ENCODE assay signal across 8 cellular contexts in the genomic region with DNA sequence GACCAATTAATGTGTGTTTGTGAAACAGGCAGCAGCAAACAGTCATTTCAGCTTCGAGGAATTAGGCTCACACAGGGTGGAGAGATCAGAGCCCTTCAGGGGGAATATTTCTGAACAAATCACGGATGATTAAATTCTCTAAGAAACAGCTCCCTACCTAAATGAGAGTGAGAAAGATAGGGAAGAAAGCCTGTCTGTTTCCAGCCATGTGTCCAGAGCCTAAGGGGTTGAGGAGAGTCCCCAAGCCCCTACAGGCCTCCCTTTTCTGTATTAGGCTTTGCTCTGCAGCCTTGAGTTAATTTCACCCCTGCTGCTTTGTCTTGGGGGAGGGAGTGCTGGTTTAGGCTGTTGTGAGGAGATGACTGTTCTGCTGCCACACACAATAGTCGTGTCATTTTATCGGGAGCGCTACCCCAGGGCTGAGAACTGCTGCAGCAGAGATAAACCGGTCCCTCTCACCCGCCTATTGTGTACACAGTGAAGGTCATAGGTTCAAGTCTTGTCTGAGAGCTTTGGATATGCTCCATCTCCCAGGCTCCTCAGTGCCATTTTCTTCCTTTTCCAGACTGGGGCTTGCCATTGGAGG. TPM values are rescaled to one million over a fixed set of nuclear protein-coding genes. Genes with fewer than 3 reads are reported as not detected.
A peak's percentile ranks its signal among the peaks of the same experiment; 100 is the strongest.
DNase-seq lines count a peak whose midpoint lies in the region; ATAC-seq, FAIRE-seq and TF ChIP-seq lines count a peak whose summit lies in the region.

No MANE protein-coding gene starts in this region.

- CTCF ChIA-PET in H1 (lab: Charles Lee; ENCODE audit: partially characterized antibody), result interaction anchor here (0.7 to 1.6 kb wide), 3 partner anchors 38 to 223 kb away, joined by 3 read pairs; no protein-coding TSS in a partner anchor

- H3K9me3 ChIP-seq in H1 (ENCODE audit: insufficient read depth in 2 of 2, low read depth in 1 of 2, low read length in 1 of 2), result no peaks in the 10 kb centered on the region

- TF ChIP-seq EP300 in H1 (IDR thresholded peaks at IDR 0.05; ENCODE audit: borderline replicate concordance in 1 of 2, low read depth in 2 of 2, low read length in 2 of 2), result no peak

- peaks cover 20 to 56% of the 10 kb centered on the region in 2 experiments for H3K79me2 ChIP-seq in H1 (ENCODE audit: control insufficient read depth in 1 of 2, insufficient read depth in 2 of 2, low read length in 2 of 2)

- no peak overlapping the region for H3K4ac ChIP-seq in H1 (replicated peaks; ENCODE audit: insufficient read length, low read depth, low read length)

- no peak overlapping the region for H3K23ac ChIP-seq in H1 (ENCODE audit: insufficient read length)

- peak overlapping the region; percentile 84 to 93 (median 91) for H3K4me3 ChIP-seq in H1 (ENCODE audit: extremely low read depth in 1 of 4, insufficient read depth in 2 of 4, low read depth in 3 of 4, low read length in 4 of 4)

- H2AK5ac ChIP-seq in H1 (ENCODE audit: low read depth, low read length), result peak overlapping the region; percentile 88; the same call in 1 of the 2 replicates

- H4K20me1 ChIP-seq in H1 (replicated peaks in 1 of 2; ENCODE audit: control insufficient read depth in 1 of 2, insufficient read depth in 2 of 2, low read length in 2 of 2), result peaks cover 9 to 16% of the 10 kb centered on the region in 2 experiments

- DNase-seq in C1 segment of cervical spinal cord (lab: John Stamatoyannopoulos, UW) (peak in 12 of 14 donors; percentile 3 to 80 (median 49)), H1 (ENCODE audit: low read depth in 1 of 2, low spot score in 2 of 2) (no peak), midbrain (lab: John Stamatoyannopoulos, UW) (peak; percentile 59), MV-4-11 (lab: John Stamatoyannopoulos, UW) (no peak)
- DNase-seq in stimulated activated naive CD8-positive, alpha-beta T cell treated with anti-CD3 and anti-CD28 coated beads, Interleukin-15, Interleukin-2, amounts not matched to agents 100 U/mL and 50 U/mL, for 24 hours, result peak; percentile 37

- peak overlapping the region; percentile 38 to 90 (median 73) for H3K9ac ChIP-seq in H1 (replicated peaks in 1 of 4; ENCODE audit: extremely low read depth in 1 of 4, low read depth in 3 of 4, low read length in 3 of 4)

- no peak overlapping the region for H3K18ac ChIP-seq in H1 (ENCODE audit: extremely low read depth, low read length)

- TF ChIP-seq CTCF in VCaP (conservative IDR thresholded peaks at IDR 0.05) (no peak), H1 (IDR thresholded peaks at IDR 0.05; ENCODE audit: control extremely low read depth in 1 of 3, insufficient read depth in 1 of 3, low read depth in 1 of 3, low read length in 3 of 3) (no peak)

- ATAC-seq in HG03039 (IDR thresholded peaks at IDR 0.05; ENCODE audit: unreplicated experiment) (peak; percentile 27), GM21786 (IDR thresholded peaks at IDR 0.05; ENCODE audit: unreplicated experiment) (no peak)
- peak; percentile 75 for ATAC-seq in stimulated activated naive CD8-positive, alpha-beta T cell treated with anti-CD3 and anti-CD28 coated beads, Interleukin-15, Interleukin-2, amounts not matched to agents 100 U/mL and 50 U/mL, for 24 hours

- peak overlapping the region; percentile 78; the same call in 1 of the 2 replicates for H2BK12ac ChIP-seq in H1 (ENCODE audit: low read depth, low read length)

- POLR2A ChIA-PET in H1 (lab: Charles Lee; ENCODE audit: partially characterized antibody), result interaction anchor here (0.6 to 2.5 kb wide), 5 partner anchors 14 to 190 kb away, joined by 3 to 8 read pairs (median 3); a partner anchor contains a TSS

- no peak overlapping the region for H4K91ac ChIP-seq in H1 (replicated peaks; ENCODE audit: insufficient read length, low read length)

- TF ChIP-seq RAD21 in H1 (IDR thresholded peaks at IDR 0.05 in 1 of 2, conservative IDR thresholded peaks at IDR 0.05 in 1 of 2; ENCODE audit: low read depth in 2 of 2, low read length in 2 of 2), result no peak; a peak in 1 of 4 replicates

- H3K4me1 ChIP-seq in H1 (replicated peaks in 1 of 4; ENCODE audit: control insufficient read depth in 3 of 4, insufficient read depth in 4 of 4, low read length in 3 of 4), result peaks cover 2 to 15% (median 14%) of the 10 kb centered on the region in 4 experiments

- no peak overlapping the region for H2AFZ ChIP-seq in H1 (ENCODE audit: low read length)

- no peak overlapping the region for H2BK120ac ChIP-seq in H1 (replicated peaks; ENCODE audit: low read depth, low read length)

- H3K4me2 ChIP-seq in H1 (ENCODE audit: insufficient read depth in 1 of 2, low read depth in 2 of 2, low read length in 2 of 2), result peak overlapping the region; percentile 88 to 91

- no peak overlapping the region for H3K56ac ChIP-seq in H1 (replicated peaks; ENCODE audit: insufficient read length, low read depth, low read length)

- H2BK5ac ChIP-seq in H1 (ENCODE audit: low read depth, low read length), result peak overlapping the region; percentile 53; the same call in 1 of the 2 replicates

- peaks cover 6% of the 10 kb centered on the region for H3K23me2 ChIP-seq in H1 (ENCODE audit: low read depth, low read length)

- 23% methylated on average over 7 of the region's 7 CpGs; no CpG with 5 or more reads in 1 of the 2 experiments for WGBS in H1 (ENCODE audit: extremely low coverage in 1 of 2, insufficient coverage in 1 of 2, insufficient read length in 1 of 2, insufficient replicate concordance in 2 of 2, low coverage in 1 of 2, low lambda C conversion rate in 2 of 2, missing lambda C conversion rate in 1 of 2), 2 experiments

- H4K8ac ChIP-seq in H1 (ENCODE audit: extremely low read depth, insufficient read depth, low read length), result no peak overlapping the region

- H4K5ac ChIP-seq in H1 (ENCODE audit: insufficient read length, low read depth, low read length), result peak overlapping the region; percentile 4

- FAIRE-seq in H1 (lab: Jason Lieb, UNC), result no peak

- no peak overlapping the region for H3K14ac ChIP-seq in H1 (ENCODE audit: insufficient read length)

- H2BK15ac ChIP-seq in H1 (ENCODE audit: low read length), result no peak overlapping the region

- H3K27ac ChIP-seq in VCaP (peak overlapping the region; percentile 85), H1 (ENCODE audit: low read depth, low read length) (peak overlapping the region; percentile 58)

- no peaks in the 10 kb centered on the region for H3K27me3 ChIP-seq in H1 (replicated peaks in 1 of 4; ENCODE audit: control insufficient read depth in 3 of 4, extremely low read depth in 1 of 4, insufficient read depth in 3 of 4, low read length in 3 of 4)

- H3K79me1 ChIP-seq in H1 (ENCODE audit: low read depth, low read length), result peaks cover 3% of the 10 kb centered on the region; the same call in 1 of the 2 replicates

- H3K36me3 ChIP-seq in H1 (ENCODE audit: control insufficient read depth in 2 of 4, insufficient read depth in 4 of 4, low read length in 3 of 4), result no peaks in the 10 kb centered on the region

- no peak overlapping the region for H2BK20ac ChIP-seq in H1 (ENCODE audit: low read length)

- no peak for TF ChIP-seq POLR2A in H1 (IDR thresholded peaks at IDR 0.05; ENCODE audit: control extremely low read depth in 1 of 2, low read depth in 2 of 2, low read length in 2 of 2)

TF ChIP-seq in H1, 55 proteins besides CTCF, POLR2A, EP300 and RAD21 (continues in another document):
- no peak for TF ChIP-seq ZNF274 (IDR thresholded peaks at IDR 0.05; ENCODE audit: borderline replicate concordance, extremely low read depth, low read length)

RNA-seq across cellular contexts. Expression of a gene that starts 1.3 kb away (rescaled TPM):
- 47.8 TPM in 2 replicates for total RNA-seq in H1 (2021; fragmentation: NEBNext Ultra II Directional; extraction: Animal tissue kit (Norgen Biotek cat#: 25700))
- polyA plus RNA-seq in H1 (2011; rRNA removed), result 15.5 and 17.4 TPM in 2 replicates
- 15.1 TPM for polyA plus RNA-seq in H1 (2011; cell fraction: cytosol; rRNA removed)
- polyA plus RNA-seq in H1 (2011; cell fraction: nucleus; rRNA removed), result 23.1 TPM
- 25.1 to 29.2 TPM (median 26.5 TPM) in 4 replicates for polyA plus RNA-seq in H1 (2012, experiment 1 of 2)
- polyA plus RNA-seq in H1 (2012, experiment 2 of 2), result 6.3 TPM
- 16.8 TPM for polyA plus RNA-seq in H1 (2013, experiment 1 of 2)
- polyA plus RNA-seq in H1 (2013, experiment 2 of 2), result 16.7 TPM
- 87.4 and 92.4 TPM in 2 replicates for polyA minus RNA-seq in H1 (2011; rRNA and poly(A)+ RNA removed)
- polyA minus RNA-seq in H1 (2011; cell fraction: cytosol; rRNA and poly(A)+ RNA removed), result 37.1 TPM
- polyA minus RNA-seq in H1 (2011; cell fraction: nucleus; rRNA and poly(A)+ RNA removed), result 30.7 TPM

Comparison
In these comparisons a context has a peak if more than half of its experiments do, and no peak if none do; other contexts are left out.
1. DNase-seq: peak in C1 segment of cervical spinal cord (12 of 14), midbrain (single experiment) and stimulated activated naive CD8-positive, alpha-beta T cell treated with anti-CD3 and anti-CD28 coated beads, Interleukin-15, Interleukin-2, amounts not matched to agents 100 U/mL and 50 U/mL, for 24 hours (single experiment); none in H1 (0 of 2) and MV-4-11 (single experiment).